ENCODE assay signal across 8 cellular contexts in genomic region chr2:98463988-98464771, GRCh38. TPM values are rescaled to one million over a fixed set of nuclear protein-coding genes. Genes with fewer than 3 reads are reported as not detected.
DNase-seq lines count a peak whose midpoint lies in the region; ATAC-seq and TF ChIP-seq lines count a peak whose summit lies in the region.

No MANE protein-coding gene starts in this region.

- POLR2A ChIA-PET in naive thymus-derived CD8-positive, alpha-beta T cell (lab: Charles Lee), result interaction anchor here (1.1 to 12.8 kb wide), 8 partner anchors 14 to 802 kb away, joined by 3 to 233 read pairs (median 6); partner anchors contain the start of genes COA5, INPP4A, LIPT1 and TSGA10

- H3K27ac ChIP-seq in DOHH2 (ENCODE audit: low read depth, low read length) (peak overlapping the region; percentile 67), KOPT-K1 (ENCODE audit: low read depth, low read length, poor library complexity, severe bottlenecking) (peak overlapping the region; percentile 97)

- peak overlapping the region; percentile 19; the same call in 1 of the 2 replicates for H3K4me3 ChIP-seq in DOHH2 (ENCODE audit: low read length)
- no peak overlapping the region for H3K4me3 ChIP-seq in H7 (ENCODE audit: insufficient read depth, low read depth, low read length)

- peaks cover 3% of the 10 kb centered on the region; the same call in 1 of the 2 replicates for H3F3A ChIP-seq in DOHH2 (ENCODE audit: control insufficient read depth, insufficient read depth)

- H3K36me3 Mint-ChIP-seq in activated T-cell treated with anti-CD3 and anti-CD28 coated beads, Interleukin-2, amount 50 U/mL, for 72 hours (ENCODE audit: insufficient read depth in 2 of 2), result peaks cover 0 to 3% of the 10 kb centered on the region in 2 donors
- H3K36me3 Mint-ChIP-seq in naive thymus-derived CD8-positive, alpha-beta T cell, result peaks cover 0 to 5% (median 0%) of the 10 kb centered on the region in 3 donors

- H3K27ac Mint-ChIP-seq in activated T-cell treated with anti-CD3 and anti-CD28 coated beads, Interleukin-2, amount 50 U/mL, for 72 hours, result peak overlapping the region; percentile 66
- peak overlapping the region; percentile 89 to 99 (median 98) for H3K27ac Mint-ChIP-seq in naive thymus-derived CD8-positive, alpha-beta T cell

- H3K4me3 Mint-ChIP-seq in activated T-cell treated with anti-CD3 and anti-CD28 coated beads, Interleukin-2, amount 50 U/mL, for 72 hours, result peak overlapping the region; percentile 73 to 79
- H3K4me3 Mint-ChIP-seq in naive thymus-derived CD8-positive, alpha-beta T cell, result peak overlapping the region; percentile 77 to 94 (median 88)

- peak in 1 of 2 donors; percentile 52 for DNase-seq in activated T-cell treated with anti-CD3 and anti-CD28 coated beads, Interleukin-2, amount 50 U/mL, for 72 hours
- DNase-seq in naive thymus-derived CD8-positive, alpha-beta T cell, result peak in 6 of 10 donors; percentile 40 to 79 (median 59)
- DNase-seq in H7 (no peak), GM19238 (ENCODE audit: insufficient read length, low spot score) (no peak)
- DNase-seq in stimulated activated CD4-positive, alpha-beta T cell treated with anti-CD3 and anti-CD28 coated beads, Interleukin-4, amount 100 ng/mL, for 24 hours, result no peak

- no peaks in the 10 kb centered on the region for H3K9me2 ChIP-seq in DOHH2 (replicated peaks; ENCODE audit: control insufficient read depth, low read length)

- peaks cover 39% of the 10 kb centered on the region for H3K79me2 ChIP-seq in DOHH2 (ENCODE audit: control insufficient read depth, low read length)

- H3K9me3 ChIP-seq in DOHH2 (ENCODE audit: control insufficient read depth, insufficient read depth, low read length), result no peaks in the 10 kb centered on the region
- H3K9me3 ChIP-seq in KOPT-K1 (ENCODE audit: insufficient read depth, low read length, poor library complexity, severe bottlenecking), result no peaks in the 10 kb centered on the region

- H3K4me1 ChIP-seq in DOHH2 (ENCODE audit: control insufficient read depth, low read length), result peaks cover 52% of the 10 kb centered on the region

- H3K4me1 Mint-ChIP-seq in activated T-cell treated with anti-CD3 and anti-CD28 coated beads, Interleukin-2, amount 50 U/mL, for 72 hours (ENCODE audit: low read depth), result peaks cover 94% of the 10 kb centered on the region
- H3K4me1 Mint-ChIP-seq in naive thymus-derived CD8-positive, alpha-beta T cell, result peaks cover 67 to 95% (median 90%) of the 10 kb centered on the region in 4 donors

- no peaks in the 10 kb centered on the region for H3K9me3 Mint-ChIP-seq in activated T-cell treated with anti-CD3 and anti-CD28 coated beads, Interleukin-2, amount 50 U/mL, for 72 hours
- H3K9me3 Mint-ChIP-seq in naive thymus-derived CD8-positive, alpha-beta T cell, result no peaks in the 10 kb centered on the region

- H4K20me1 ChIP-seq in DOHH2 (ENCODE audit: control insufficient read depth, insufficient read depth, low read depth, low read length), result no peaks in the 10 kb centered on the region

- no peaks in the 10 kb centered on the region for H3K27me3 Mint-ChIP-seq in activated T-cell treated with anti-CD3 and anti-CD28 coated beads, Interleukin-2, amount 50 U/mL, for 72 hours (ENCODE audit: low read depth)
- H3K27me3 Mint-ChIP-seq in naive thymus-derived CD8-positive, alpha-beta T cell, result no peaks in the 10 kb centered on the region

- TF ChIP-seq CTCF in DOHH2 (IDR thresholded peaks at IDR 0.05; ENCODE audit: low read depth, low read length, poor library complexity, severe bottlenecking), result no peak

- H3K36me3 ChIP-seq in DOHH2 (ENCODE audit: control insufficient read depth, low read length) (no peaks in the 10 kb centered on the region), KOPT-K1 (ENCODE audit: insufficient read depth, low read length) (no peaks in the 10 kb centered on the region), H7 (replicated peaks; ENCODE audit: control insufficient read depth, insufficient read depth, low read length) (no peaks in the 10 kb centered on the region)

- H3K4me2 ChIP-seq in DOHH2 (ENCODE audit: low read length), result peak overlapping the region; percentile 50

- ATAC-seq in activated T-cell treated with anti-CD3 and anti-CD28 coated beads, Interleukin-2, amount 50 U/mL, for 72 hours (replicated peaks in 1 of 2), result peak; percentile 4 to 27
- ATAC-seq in naive thymus-derived CD8-positive, alpha-beta T cell, result peak; percentile 41 to 56
- no peak for ATAC-seq in HG02884 (IDR thresholded peaks at IDR 0.05; ENCODE audit: unreplicated experiment)

- H3K27me3 ChIP-seq in DOHH2 (ENCODE audit: control insufficient read depth, low read length) (no peaks in the 10 kb centered on the region), H7 (ENCODE audit: control insufficient read depth, insufficient read depth, low read length) (no peaks in the 10 kb centered on the region)

RNA-seq across cellular contexts. Expression of gene INPP4A, which starts 19.5 kb away (rescaled TPM):
- total RNA-seq in activated T-cell treated with anti-CD3 and anti-CD28 coated beads, Interleukin-2, amount 50 U/mL, for 72 hours, result 10 to 100 TPM; 51.6 to 55.1 TPM
- 100 to 1,000 TPM; 130 to 141 TPM for total RNA-seq in naive thymus-derived CD8-positive, alpha-beta T cell
- polyA plus RNA-seq in naive thymus-derived CD8-positive, alpha-beta T cell, result 10 to 100 TPM; 37.7 to 64.3 (median 46.3) TPM
- total RNA-seq in H7 (2014; rRNA removed; shearing (Covaris generic)), result 30.3 and 32.0 TPM in 2 replicates

Comparison
In these comparisons a context has a peak if more than half of its experiments do, and no peak if none do; other contexts are left out.
1. DNase-seq: peak in naive thymus-derived CD8-positive, alpha-beta T cell (6 of 10); none in H7 (single experiment), stimulated activated CD4-positive, alpha-beta T cell treated with anti-CD3 and anti-CD28 coated beads, Interleukin-4, amount 100 ng/mL, for 24 hours (single experiment) and GM19238 (single experiment).